Comparison of ENCODE assay signal across 12 cellular contexts in genomic region chr6:38155144-38155543, GRCh38.
DNase-seq lines count a peak whose midpoint lies in the region; ATAC-seq, FAIRE-seq and TF ChIP-seq lines count a peak whose summit lies in the region.
"Had no signal": no experiment of that assay in that cellular context is flagged by ENCODE, and none has a peak within 500 bp of the region (broad histone marks: within the 10 kb centered on the region; RNA-seq: fewer than 3 reads in every experiment).

No MANE protein-coding gene starts in this region.

- peaks cover 6% of the 10 kb centered on the region for H3K4me1 Mint-ChIP-seq in chondrocyte (ENCODE audit: low read depth)
- H3K4me1 Mint-ChIP-seq: activated naive CD8-positive, alpha-beta T cell treated with anti-CD3 and anti-CD28 coated beads, Interleukin-2, amount 10 ng/mL, durations not matched to agents 7 days and 5 days had no signal

- H3K79me2 ChIP-seq in MM.1S (ENCODE audit: low read length): no peaks in the 10 kb centered on the region

- no peak for TF ChIP-seq EP300 in transverse colon (IDR thresholded peaks at IDR 0.05; ENCODE audit: low read depth)

- H3K9ac ChIP-seq in kidney (ENCODE audit: low read length in 2 of 2): no peak overlapping the region
- H3K9ac ChIP-seq in MM.1S (ENCODE audit: low read length): no peak overlapping the region

- H3K9me2 ChIP-seq in MM.1S (replicated peaks; ENCODE audit: insufficient read depth, low read length): no peaks in the 10 kb centered on the region

- H2AFZ ChIP-seq in MM.1S (ENCODE audit: low read length): no peak overlapping the region

- H3K27me3 ChIP-seq in lung (ENCODE audit: control insufficient read depth, insufficient read depth) (no peaks in the 10 kb centered on the region), transverse colon (no peaks in the 10 kb centered on the region), MM.1S (replicated peaks; ENCODE audit: insufficient read depth, low read length) (no peaks in the 10 kb centered on the region)

- H3K4me2 ChIP-seq in MM.1S (ENCODE audit: low read depth, low read length): no peak overlapping the region

- peaks cover 0 to 16% of the 10 kb centered on the region in 2 donors for H3K36me3 ChIP-seq in lung (ENCODE audit: control insufficient read depth in 2 of 2, insufficient read depth in 2 of 2, low read length in 2 of 2)
- peaks cover 0 to 3% of the 10 kb centered on the region in 2 donors for H3K36me3 ChIP-seq in kidney (ENCODE audit: control insufficient read depth in 1 of 2, insufficient read depth in 2 of 2, low read length in 2 of 2)
- H3K36me3 ChIP-seq in transverse colon: no peaks in the 10 kb centered on the region
- no peaks in the 10 kb centered on the region for H3K36me3 ChIP-seq in MM.1S (replicated peaks; ENCODE audit: insufficient read depth, low read length)

- no peaks in the 10 kb centered on the region for H3F3A ChIP-seq in MM.1S (ENCODE audit: insufficient read depth, low read length)

- intact Hi-C loops in left cardiac atrium (cut with DNase I): no loop called here
- intact Hi-C loops in cardiac septum (cut with DNase I): no loop called here
- intact Hi-C loops in kidney (cut with DNase I): no loop called here
- intact Hi-C loops in transverse colon (cut with DNase I; ENCODE audit: low total_unique reads): no loop called here

- 34 to 53% methylated on average over 9 of the region's 9 CpGs for WGBS in lung, 2 donors
- WGBS in transverse colon (ENCODE audit: low coverage in 1 of 2), 2 donors: 84 to 100% methylated on average over 5 to 9 of the region's 9 CpGs

- H3K27me3 Mint-ChIP-seq in chondrocyte (ENCODE audit: low read depth): no peaks in the 10 kb centered on the region
- H3K27me3 Mint-ChIP-seq: activated naive CD8-positive, alpha-beta T cell treated with anti-CD3 and anti-CD28 coated beads, Interleukin-2, amount 10 ng/mL, durations not matched to agents 7 days and 5 days had no signal

- H3K9me3 ChIP-seq in lung (ENCODE audit: control insufficient read depth in 2 of 2, insufficient read depth in 1 of 2, low read length in 1 of 2): no peaks in the 10 kb centered on the region
- no peaks in the 10 kb centered on the region for H3K9me3 ChIP-seq in kidney (ENCODE audit: control insufficient read depth in 1 of 2, low read length in 2 of 2)
- H3K9me3 ChIP-seq in transverse colon: no peaks in the 10 kb centered on the region
- H3K9me3 ChIP-seq in MM.1S (replicated peaks; ENCODE audit: insufficient read depth, low read length): no peaks in the 10 kb centered on the region

- DNase-seq in left cardiac atrium: peak; percentile 46
- no peak for DNase-seq in cardiac septum (ENCODE audit: low spot score)
- no peak for DNase-seq in chondrocyte (ENCODE audit: low spot score)
- no peak for DNase-seq in lung (ENCODE audit: low spot score)
- no peak for DNase-seq in kidney
- DNase-seq in transverse colon: no peak
- DNase-seq in MM.1S: no peak
- DNase-seq: activated naive CD8-positive, alpha-beta T cell treated with anti-CD3 and anti-CD28 coated beads, Interleukin-2, amount 10 ng/mL, durations not matched to agents 7 days and 5 days; SHP77 treated with DMSO at 0.1 percent for 48 hours had no signal

- H3K27ac Mint-ChIP-seq in chondrocyte (ENCODE audit: unreplicated experiment): peak overlapping the region; percentile 34
- H3K27ac Mint-ChIP-seq: activated naive CD8-positive, alpha-beta T cell treated with anti-CD3 and anti-CD28 coated beads, Interleukin-2, amount 10 ng/mL, durations not matched to agents 7 days and 5 days had no signal

- TF ChIP-seq CTCF in chondrocyte (IDR thresholded peaks at IDR 0.05) (no peak), lung (IDR thresholded peaks at IDR 0.05; ENCODE audit: control extremely low read depth, extremely low read depth) (no peak), kidney (IDR thresholded peaks at IDR 0.05; ENCODE audit: borderline replicate concordance, extremely low read depth, insufficient read depth) (no peak), transverse colon (IDR thresholded peaks at IDR 0.05) (no peak), MM.1S (IDR thresholded peaks at IDR 0.05; ENCODE audit: low read length) (no peak)

- H3K27ac ChIP-seq in lung (ENCODE audit: low read depth in 1 of 2, low read length in 1 of 2): peak overlapping the region in 1 of 2 donors; percentile 73
- H3K27ac ChIP-seq in kidney (ENCODE audit: low read depth in 2 of 2, low read length in 2 of 2): peak overlapping the region in 1 of 2 donors; percentile 33
- no peak overlapping the region for H3K27ac ChIP-seq in transverse colon
- no peak overlapping the region for H3K27ac ChIP-seq in MM.1S (ENCODE audit: low read length)
- H3K27ac ChIP-seq: epithelial cell of prostate had no signal

- H4K20me1 ChIP-seq in MM.1S (ENCODE audit: insufficient read depth, low read length): no peaks in the 10 kb centered on the region

- H3K4me1 ChIP-seq in lung (ENCODE audit: control insufficient read depth in 2 of 2, insufficient read depth in 2 of 2, low read length in 2 of 2) (peaks cover 0 to 17% of the 10 kb centered on the region in 2 donors), kidney (ENCODE audit: control insufficient read depth in 1 of 2, insufficient read depth in 1 of 2, low read depth in 1 of 2, low read length in 2 of 2) (peaks cover 0 to 3% of the 10 kb centered on the region in 2 donors), transverse colon (no peaks in the 10 kb centered on the region), MM.1S (ENCODE audit: low read length) (no peaks in the 10 kb centered on the region)

- H3K4me3 Mint-ChIP-seq in chondrocyte (ENCODE audit: unreplicated experiment): no peak overlapping the region
- H3K4me3 Mint-ChIP-seq: activated naive CD8-positive, alpha-beta T cell treated with anti-CD3 and anti-CD28 coated beads, Interleukin-2, amount 10 ng/mL, durations not matched to agents 7 days and 5 days had no signal

- TF ChIP-seq POLR2A in transverse colon (IDR thresholded peaks at IDR 0.05): no peak

- no peak for FAIRE-seq in kidney (lab: Jason Lieb, UNC)

- in situ Hi-C loops in transverse colon (cut with MboI; ENCODE audit: low pct_ligation_motif_present in 1 of 4, low pct_unique_long_range_greater_than_20kb in 1 of 4, low sequenced_read_pairs in 3 of 4): no loop called here

- H3K4me3 ChIP-seq in lung: no peak overlapping the region
- no peak overlapping the region for H3K4me3 ChIP-seq in kidney (ENCODE audit: low read length in 2 of 2)
- no peak overlapping the region for H3K4me3 ChIP-seq in transverse colon
- H3K4me3 ChIP-seq in MM.1S (ENCODE audit: low read length): no peak overlapping the region

- ATAC-seq in left cardiac atrium: peak in 1 of 2 donors; percentile 53
- ATAC-seq in lung (ENCODE audit: insufficient read depth, low FRiP score): peak; percentile 25
- ATAC-seq in HG03469 (IDR thresholded peaks at IDR 0.05; ENCODE audit: unreplicated experiment): no peak
- ATAC-seq: activated CD4-positive, CD25-positive, alpha-beta regulatory T cell treated with anti-CD3 and anti-CD28 coated beads, Interleukin-2, amount 50 U/mL, for 24 hours had no signal

- H3K9me3 Mint-ChIP-seq in chondrocyte (ENCODE audit: low read depth): no peaks in the 10 kb centered on the region
- H3K9me3 Mint-ChIP-seq: activated naive CD8-positive, alpha-beta T cell treated with anti-CD3 and anti-CD28 coated beads, Interleukin-2, amount 10 ng/mL, durations not matched to agents 7 days and 5 days had no signal

- peaks cover 14% of the 10 kb centered on the region for H3K36me3 Mint-ChIP-seq in chondrocyte (ENCODE audit: low read depth)
